ENCODE assay signal across 10 cellular contexts in the genomic region with DNA sequence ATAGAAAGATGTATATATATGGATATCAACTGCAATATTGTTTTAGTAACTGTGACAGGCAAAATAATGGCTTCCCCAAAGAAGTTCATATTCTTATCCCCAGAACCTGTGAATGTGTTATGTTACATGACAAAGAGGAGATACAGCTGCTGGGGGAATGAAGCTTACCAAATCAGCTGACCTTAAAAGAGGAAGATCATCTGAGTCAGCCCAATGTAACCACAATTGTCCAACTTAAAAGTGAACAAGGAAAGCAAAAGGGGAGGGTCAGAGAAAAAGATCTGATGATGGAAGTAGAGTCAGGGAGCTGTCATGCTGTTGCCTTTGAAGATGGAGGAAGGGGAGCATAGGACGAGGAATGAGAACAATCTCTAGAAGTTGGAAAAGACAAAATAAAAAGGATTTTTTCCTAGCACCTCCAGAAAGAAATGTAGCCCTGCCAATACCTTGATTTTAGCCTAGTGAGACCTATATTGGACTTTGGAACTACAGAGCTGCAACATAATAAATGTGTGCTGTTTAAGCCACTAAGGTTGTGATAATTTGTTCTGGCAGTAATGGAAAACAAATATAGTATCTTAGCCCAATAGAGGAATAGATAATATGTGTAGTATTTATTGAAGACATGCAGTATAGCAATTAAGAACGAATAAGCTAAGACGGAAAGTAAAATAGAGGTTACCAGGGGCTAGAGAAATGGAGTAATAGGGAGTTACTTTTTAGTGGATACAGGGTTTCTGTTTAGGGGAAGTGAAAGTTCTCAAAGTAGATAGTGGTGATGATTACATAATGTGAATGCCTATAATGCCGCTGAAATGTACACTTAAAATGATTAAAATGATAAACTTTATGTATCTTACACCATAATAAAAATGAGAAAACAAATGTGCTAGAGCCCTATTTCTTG.
A peak's percentile ranks its signal among the peaks of the same experiment; 100 is the strongest.
DNase-seq lines count a peak whose midpoint lies in the region; ATAC-seq and TF ChIP-seq lines count a peak whose summit lies in the region.
"Had no signal": no experiment of that assay in that cellular context is flagged by ENCODE, and none has a peak within 500 bp of the region (broad histone marks: within the 10 kb centered on the region; RNA-seq: fewer than 3 reads in every experiment).

No MANE protein-coding gene starts in this region.

- intact Hi-C loops in left colon (cut with DNase I, micrococcal nuclease), result no loop called here

- no peak overlapping the region for H3K27ac Mint-ChIP-seq in endothelial cell (ENCODE audit: unreplicated experiment)

- ATAC-seq in HG02938 (IDR thresholded peaks at IDR 0.05; ENCODE audit: unreplicated experiment) (peak; percentile 73), left colon (peak; percentile 83)

- no peak overlapping the region for H3K4me3 Mint-ChIP-seq in endothelial cell (ENCODE audit: unreplicated experiment)
- H3K4me3 Mint-ChIP-seq: neural crest cell had no signal

- TF ChIP-seq CTCF in GM12865 (IDR thresholded peaks at IDR 0.05; ENCODE audit: insufficient read depth, low read depth, low read length, missing control alignments) (no peak), endothelial cell (IDR thresholded peaks at IDR 0.05; ENCODE audit: unreplicated experiment) (no peak)

- H3K9me3 Mint-ChIP-seq in endothelial cell (ENCODE audit: unreplicated experiment), result no peaks in the 10 kb centered on the region

- peak; percentile 14 for DNase-seq in GM12865 (ENCODE audit: low read depth)
- peak; percentile 68 for DNase-seq in SW480 (ENCODE audit: low spot score)
- DNase-seq in left colon, result no peak
- no peak for DNase-seq in endothelial cell (ENCODE audit: low spot score)
- DNase-seq in NCI-H524 (lab: John Stamatoyannopoulos, UW), result no peak
- no peak for DNase-seq in DMS53 treated with DMSO at 0.1 percent for 48 hours (lab: John Stamatoyannopoulos, UW; ENCODE audit: unreplicated experiment)
- DNase-seq in putamen (ENCODE audit: low spot score), result no peak
- DNase-seq: effector CD4-positive, alpha-beta T cell had no signal

- no peaks in the 10 kb centered on the region for H3K27me3 Mint-ChIP-seq in endothelial cell (ENCODE audit: unreplicated experiment)

- H3K36me3 Mint-ChIP-seq in endothelial cell (ENCODE audit: low read depth, unreplicated experiment), result no peaks in the 10 kb centered on the region

- peaks cover 2% of the 10 kb centered on the region for H3K4me1 Mint-ChIP-seq in endothelial cell (ENCODE audit: unreplicated experiment)
- H3K4me1 Mint-ChIP-seq: neural crest cell had no signal

- H3K4me3 ChIP-seq in GM12865 (ENCODE audit: low read depth, low read length), result no peak overlapping the region

Comparison
In these comparisons a context has a peak if more than half of its experiments do, and no peak if none do; other contexts are left out.
1. DNase-seq: peak in GM12865 (single experiment) and SW480 (single experiment); none in left colon (0 of 2), endothelial cell (single experiment), NCI-H524 (0 of 2), DMS53 treated with DMSO at 0.1 percent for 48 hours (single experiment) and putamen (single experiment).